In the genomic region with DNA sequence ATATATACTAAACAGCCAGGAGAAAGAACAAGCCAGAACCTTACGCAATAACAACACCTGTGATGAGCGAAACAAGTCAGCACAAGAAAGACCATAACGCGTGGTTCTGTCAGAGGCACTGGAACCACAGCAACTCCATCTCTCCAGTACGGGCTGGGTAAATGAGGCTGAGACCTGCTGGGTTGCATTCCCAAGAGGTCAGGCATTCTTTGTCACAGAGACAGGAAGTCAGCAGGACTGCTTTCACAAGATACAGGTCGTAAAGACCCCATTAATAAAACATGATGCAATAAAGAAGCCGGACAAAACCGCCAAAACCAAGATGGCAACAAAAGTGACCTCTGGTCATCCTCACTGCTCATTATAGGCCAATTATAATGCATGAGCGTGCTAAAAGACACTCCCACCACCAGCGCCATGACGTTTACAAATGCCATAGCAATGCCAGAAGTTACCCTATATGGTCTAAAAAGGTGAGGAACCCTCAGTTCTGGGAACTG, we compare ENCODE assay signal across 1 cellular context.
TF ChIP-seq lines count a peak whose summit lies in the region.

No MANE protein-coding gene starts in this region.

TF ChIP-seq in H1, 55 proteins besides CTCF, POLR2A, EP300 and RAD21:
- TF ChIP-seq ASH2L (IDR thresholded peaks at IDR 0.05; ENCODE audit: low read length) (peak; percentile 63), SP1 (IDR thresholded peaks at IDR 0.05; ENCODE audit: low read depth, low read length) (peak; percentile 71; the same call in 1 of the 2 replicates), RBBP5 (IDR thresholded peaks at IDR 0.05; ENCODE audit: borderline replicate concordance, low read depth, low read length) (0 out of 2 replicates have a peak, but pooled peaks have one; percentile 45), TEAD4 (IDR thresholded peaks at IDR 0.05; ENCODE audit: low read depth, low read length) (peak; percentile 90), CREB1 (IDR thresholded peaks at IDR 0.05) (peak; percentile 73), CEBPB (IDR thresholded peaks at IDR 0.05; ENCODE audit: low read depth, low read length) (peak; percentile 90), TAF1 (IDR thresholded peaks at IDR 0.05; ENCODE audit: low read depth, low read length) (0 out of 2 replicates have a peak, but pooled peaks have one; percentile 51), TAF7 (optimal IDR thresholded peaks at IDR 0.05; ENCODE audit: borderline replicate concordance, low read depth, low read length) (peak; percentile 40), YY1 (IDR thresholded peaks at IDR 0.05; ENCODE audit: low read depth, low read length) (peak; percentile 46; the same call in 1 of the 2 replicates), JUN (IDR thresholded peaks at IDR 0.05; ENCODE audit: low read depth, low read length) (peak; percentile 6; the same call in 1 of the 2 replicates), RXRA (IDR thresholded peaks at IDR 0.05; ENCODE audit: insufficient read depth, low read depth, low read length) (no peak), POLR2AphosphoS5 (IDR thresholded peaks at IDR 0.05; ENCODE audit: low read depth, low read length) (peak; percentile 77), SIN3A (conservative IDR thresholded peaks at IDR 0.05 in 1 of 2, IDR thresholded peaks at IDR 0.05 in 1 of 2; ENCODE audit: low read depth in 1 of 2, low read length in 2 of 2) (no peak), MAFK (IDR thresholded peaks at IDR 0.05; ENCODE audit: low read depth, low read length) (no peak), CBX8 (IDR thresholded peaks at IDR 0.05; ENCODE audit: borderline replicate concordance, low read depth, low read length) (no peak), CHD2 (IDR thresholded peaks at IDR 0.05; ENCODE audit: low read length) (no peak), JUND (IDR thresholded peaks at IDR 0.05; ENCODE audit: low read length) (peak; percentile 44; the same call in 1 of the 2 replicates), SRF (IDR thresholded peaks at IDR 0.05; ENCODE audit: low read depth, low read length) (peak; percentile 88), RNF2 (IDR thresholded peaks at IDR 0.05; ENCODE audit: borderline replicate concordance, low read depth, low read length, missing control alignments, poor library complexity, severe bottlenecking) (no peak), SAP30 (IDR thresholded peaks at IDR 0.05; ENCODE audit: insufficient read depth, insufficient replicate concordance, low read length) (no peak), PHF8 (conservative IDR thresholded peaks at IDR 0.05; ENCODE audit: low read depth, low read length) (no peak)
- TF ChIP-seq, protein P1, sequence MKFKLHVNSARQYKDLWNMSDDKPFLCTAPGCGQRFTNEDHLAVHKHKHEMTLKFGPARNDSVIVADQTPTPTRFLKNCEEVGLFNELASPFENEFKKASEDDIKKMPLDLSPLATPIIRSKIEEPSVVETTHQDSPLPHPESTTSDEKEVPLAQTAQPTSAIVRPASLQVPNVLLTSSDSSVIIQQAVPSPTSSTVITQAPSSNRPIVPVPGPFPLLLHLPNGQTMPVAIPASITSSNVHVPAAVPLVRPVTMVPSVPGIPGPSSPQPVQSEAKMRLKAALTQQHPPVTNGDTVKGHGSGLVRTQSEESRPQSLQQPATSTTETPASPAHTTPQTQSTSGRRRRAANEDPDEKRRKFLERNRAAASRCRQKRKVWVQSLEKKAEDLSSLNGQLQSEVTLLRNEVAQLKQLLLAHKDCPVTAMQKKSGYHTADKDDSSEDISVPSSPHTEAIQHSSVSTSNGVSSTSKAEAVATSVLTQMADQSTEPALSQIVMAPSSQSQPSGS (IDR thresholded peaks at IDR 0.05; ENCODE audit: low read length) = no peak
- TF ChIP-seq, protein P2, sequence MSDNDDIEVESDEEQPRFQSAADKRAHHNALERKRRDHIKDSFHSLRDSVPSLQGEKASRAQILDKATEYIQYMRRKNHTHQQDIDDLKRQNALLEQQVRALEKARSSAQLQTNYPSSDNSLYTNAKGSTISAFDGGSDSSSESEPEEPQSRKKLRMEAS (IDR thresholded peaks at IDR 0.05) = peak; percentile 50
- TF ChIP-seq, protein P3, sequence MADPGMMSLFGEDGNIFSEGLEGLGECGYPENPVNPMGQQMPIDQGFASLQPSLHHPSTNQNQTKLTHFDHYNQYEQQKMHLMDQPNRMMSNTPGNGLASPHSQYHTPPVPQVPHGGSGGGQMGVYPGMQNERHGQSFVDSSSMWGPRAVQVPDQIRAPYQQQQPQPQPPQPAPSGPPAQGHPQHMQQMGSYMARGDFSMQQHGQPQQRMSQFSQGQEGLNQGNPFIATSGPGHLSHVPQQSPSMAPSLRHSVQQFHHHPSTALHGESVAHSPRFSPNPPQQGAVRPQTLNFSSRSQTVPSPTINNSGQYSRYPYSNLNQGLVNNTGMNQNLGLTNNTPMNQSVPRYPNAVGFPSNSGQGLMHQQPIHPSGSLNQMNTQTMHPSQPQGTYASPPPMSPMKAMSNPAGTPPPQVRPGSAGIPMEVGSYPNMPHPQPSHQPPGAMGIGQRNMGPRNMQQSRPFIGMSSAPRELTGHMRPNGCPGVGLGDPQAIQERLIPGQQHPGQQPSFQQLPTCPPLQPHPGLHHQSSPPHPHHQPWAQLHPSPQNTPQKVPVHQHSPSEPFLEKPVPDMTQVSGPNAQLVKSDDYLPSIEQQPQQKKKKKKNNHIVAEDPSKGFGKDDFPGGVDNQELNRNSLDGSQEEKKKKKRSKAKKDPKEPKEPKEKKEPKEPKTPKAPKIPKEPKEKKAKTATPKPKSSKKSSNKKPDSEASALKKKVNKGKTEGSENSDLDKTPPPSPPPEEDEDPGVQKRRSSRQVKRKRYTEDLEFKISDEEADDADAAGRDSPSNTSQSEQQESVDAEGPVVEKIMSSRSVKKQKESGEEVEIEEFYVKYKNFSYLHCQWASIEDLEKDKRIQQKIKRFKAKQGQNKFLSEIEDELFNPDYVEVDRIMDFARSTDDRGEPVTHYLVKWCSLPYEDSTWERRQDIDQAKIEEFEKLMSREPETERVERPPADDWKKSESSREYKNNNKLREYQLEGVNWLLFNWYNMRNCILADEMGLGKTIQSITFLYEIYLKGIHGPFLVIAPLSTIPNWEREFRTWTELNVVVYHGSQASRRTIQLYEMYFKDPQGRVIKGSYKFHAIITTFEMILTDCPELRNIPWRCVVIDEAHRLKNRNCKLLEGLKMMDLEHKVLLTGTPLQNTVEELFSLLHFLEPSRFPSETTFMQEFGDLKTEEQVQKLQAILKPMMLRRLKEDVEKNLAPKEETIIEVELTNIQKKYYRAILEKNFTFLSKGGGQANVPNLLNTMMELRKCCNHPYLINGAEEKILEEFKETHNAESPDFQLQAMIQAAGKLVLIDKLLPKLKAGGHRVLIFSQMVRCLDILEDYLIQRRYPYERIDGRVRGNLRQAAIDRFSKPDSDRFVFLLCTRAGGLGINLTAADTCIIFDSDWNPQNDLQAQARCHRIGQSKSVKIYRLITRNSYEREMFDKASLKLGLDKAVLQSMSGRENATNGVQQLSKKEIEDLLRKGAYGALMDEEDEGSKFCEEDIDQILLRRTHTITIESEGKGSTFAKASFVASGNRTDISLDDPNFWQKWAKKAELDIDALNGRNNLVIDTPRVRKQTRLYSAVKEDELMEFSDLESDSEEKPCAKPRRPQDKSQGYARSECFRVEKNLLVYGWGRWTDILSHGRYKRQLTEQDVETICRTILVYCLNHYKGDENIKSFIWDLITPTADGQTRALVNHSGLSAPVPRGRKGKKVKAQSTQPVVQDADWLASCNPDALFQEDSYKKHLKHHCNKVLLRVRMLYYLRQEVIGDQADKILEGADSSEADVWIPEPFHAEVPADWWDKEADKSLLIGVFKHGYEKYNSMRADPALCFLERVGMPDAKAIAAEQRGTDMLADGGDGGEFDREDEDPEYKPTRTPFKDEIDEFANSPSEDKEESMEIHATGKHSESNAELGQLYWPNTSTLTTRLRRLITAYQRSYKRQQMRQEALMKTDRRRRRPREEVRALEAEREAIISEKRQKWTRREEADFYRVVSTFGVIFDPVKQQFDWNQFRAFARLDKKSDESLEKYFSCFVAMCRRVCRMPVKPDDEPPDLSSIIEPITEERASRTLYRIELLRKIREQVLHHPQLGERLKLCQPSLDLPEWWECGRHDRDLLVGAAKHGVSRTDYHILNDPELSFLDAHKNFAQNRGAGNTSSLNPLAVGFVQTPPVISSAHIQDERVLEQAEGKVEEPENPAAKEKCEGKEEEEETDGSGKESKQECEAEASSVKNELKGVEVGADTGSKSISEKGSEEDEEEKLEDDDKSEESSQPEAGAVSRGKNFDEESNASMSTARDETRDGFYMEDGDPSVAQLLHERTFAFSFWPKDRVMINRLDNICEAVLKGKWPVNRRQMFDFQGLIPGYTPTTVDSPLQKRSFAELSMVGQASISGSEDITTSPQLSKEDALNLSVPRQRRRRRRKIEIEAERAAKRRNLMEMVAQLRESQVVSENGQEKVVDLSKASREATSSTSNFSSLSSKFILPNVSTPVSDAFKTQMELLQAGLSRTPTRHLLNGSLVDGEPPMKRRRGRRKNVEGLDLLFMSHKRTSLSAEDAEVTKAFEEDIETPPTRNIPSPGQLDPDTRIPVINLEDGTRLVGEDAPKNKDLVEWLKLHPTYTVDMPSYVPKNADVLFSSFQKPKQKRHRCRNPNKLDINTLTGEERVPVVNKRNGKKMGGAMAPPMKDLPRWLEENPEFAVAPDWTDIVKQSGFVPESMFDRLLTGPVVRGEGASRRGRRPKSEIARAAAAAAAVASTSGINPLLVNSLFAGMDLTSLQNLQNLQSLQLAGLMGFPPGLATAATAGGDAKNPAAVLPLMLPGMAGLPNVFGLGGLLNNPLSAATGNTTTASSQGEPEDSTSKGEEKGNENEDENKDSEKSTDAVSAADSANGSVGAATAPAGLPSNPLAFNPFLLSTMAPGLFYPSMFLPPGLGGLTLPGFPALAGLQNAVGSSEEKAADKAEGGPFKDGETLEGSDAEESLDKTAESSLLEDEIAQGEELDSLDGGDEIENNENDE (IDR thresholded peaks at IDR 0.05; ENCODE audit: insufficient replicate concordance, low read length) = no peak
